ENCODE assay signal across 12 cellular contexts in the genomic region with DNA sequence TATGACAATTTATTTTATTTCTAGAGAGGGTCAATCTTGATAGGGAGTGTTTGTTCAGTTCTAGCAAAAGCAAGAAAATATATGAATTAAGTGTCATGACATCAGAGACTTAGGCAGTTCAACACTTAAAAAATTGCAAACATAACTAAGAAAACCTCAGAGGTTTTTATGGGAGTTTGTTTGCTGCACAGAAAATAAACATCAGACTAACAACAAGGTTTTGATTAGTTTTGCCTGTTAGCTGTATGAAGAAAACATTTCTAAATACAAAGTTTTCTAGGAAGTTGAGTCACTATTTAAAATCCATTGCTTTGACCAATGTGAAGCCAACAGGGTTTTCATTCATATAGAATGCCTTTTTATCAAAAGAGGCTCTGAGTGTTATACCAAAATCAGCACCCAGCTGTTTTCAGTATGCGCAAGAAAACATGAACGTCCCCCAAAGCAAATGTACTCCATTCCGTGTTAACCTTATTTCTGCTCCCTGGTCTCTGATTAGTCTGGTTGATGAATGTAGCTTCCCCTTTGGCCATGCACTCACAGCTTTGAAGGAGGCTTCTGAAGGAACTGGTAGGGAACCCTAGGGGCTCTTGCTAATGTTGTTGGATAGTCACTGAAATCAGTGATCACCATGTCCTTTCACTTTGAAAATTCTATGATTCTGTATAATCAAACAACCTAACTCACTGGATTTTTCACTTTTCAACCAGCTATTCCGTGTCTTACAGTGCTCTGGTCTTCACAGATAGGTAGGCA.
DNase-seq lines count a peak whose midpoint lies in the region; ATAC-seq lines count a peak whose summit lies in the region.
"Had no signal": no experiment of that assay in that cellular context is flagged by ENCODE, and none has a peak within 500 bp of the region (broad histone marks: within the 10 kb centered on the region; RNA-seq: fewer than 3 reads in every experiment).

No MANE protein-coding gene starts in this region.

- no peak overlapping the region for H3K27ac Mint-ChIP-seq in T-cell

- POLR2A ChIA-PET in T-cell (lab: Charles Lee): no interaction called here

- CTCF ChIA-PET in T-cell (lab: Charles Lee): no interaction called here

- H3K36me3 Mint-ChIP-seq in T-cell: no peaks in the 10 kb centered on the region

- peaks cover 11 to 12% of the 10 kb centered on the region in 2 donors for H3K27me3 Mint-ChIP-seq in T-cell

- H3K4me3 Mint-ChIP-seq in T-cell: peak overlapping the region in 2 of 3 donors; percentile 1 to 58

- ATAC-seq in GM19025 (IDR thresholded peaks at IDR 0.05; ENCODE audit: low read depth, unreplicated experiment) (peak; percentile 4), HG02973 (IDR thresholded peaks at IDR 0.05; ENCODE audit: unreplicated experiment) (peak; percentile 6), T-cell (replicated peaks in 1 of 4) (no peak), GM21360 (IDR thresholded peaks at IDR 0.05; ENCODE audit: unreplicated experiment) (no peak)

- H3K4me1 Mint-ChIP-seq in T-cell: peaks cover 4 to 10% (median 9%) of the 10 kb centered on the region in 3 donors

- DNase-seq in Ammon's horn (ENCODE audit: low spot score) (peak; percentile 20), T-cell (no peak), GM19240 (ENCODE audit: insufficient read length, low spot score) (no peak), NCI-H1092 treated with DMSO at 0.1 percent for 48 hours (lab: John Stamatoyannopoulos, UW) (no peak), NCI-H345 (lab: John Stamatoyannopoulos, UW) (no peak)
- DNase-seq: cortex of kidney; NCI-H446 treated with DMSO at 0.1 percent for 48 hours; right lobe of liver; stimulated activated naive CD8-positive, alpha-beta T cell treated with anti-CD3 and anti-CD28 coated beads, Interleukin-15, Interleukin-2, amounts not matched to agents 100 U/mL and 50 U/mL, for 24 hours had no signal

- no peaks in the 10 kb centered on the region for H3K9me3 Mint-ChIP-seq in T-cell

Comparison
In these comparisons a context has a peak if more than half of its experiments do, and no peak if none do; other contexts are left out.
1. ATAC-seq: peak in GM19025 (single experiment) and HG02973 (single experiment); none in T-cell (0 of 4) and GM21360 (single experiment).